2 cellular contexts compared by ENCODE assay signal in the genomic region with DNA sequence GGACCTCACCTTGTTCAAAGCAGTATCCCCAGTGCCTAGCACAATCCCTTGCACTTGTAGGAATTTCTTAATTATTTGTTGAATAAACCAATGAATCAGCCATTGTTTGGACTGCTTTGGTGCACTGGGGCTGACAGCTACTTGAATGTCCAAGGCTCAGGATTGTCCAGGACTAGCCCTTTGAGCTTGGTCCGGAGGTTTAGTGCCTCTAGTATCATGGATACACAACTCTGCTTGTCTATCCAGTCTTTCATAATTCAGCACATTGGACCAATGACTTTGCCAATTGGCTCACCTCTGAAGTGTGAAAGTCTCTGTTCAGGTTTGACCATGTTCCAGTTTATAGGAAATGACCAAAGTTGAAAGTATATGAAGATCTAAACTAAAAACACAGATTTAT.
TF ChIP-seq lines count a peak whose summit lies in the region.

No MANE protein-coding gene starts in this region.

TF ChIP-seq in HepG2, 621 proteins besides CTCF, POLR2A, EP300 and RAD21:
- peak; percentile 52; the same call in 1 of the 2 replicates for TF ChIP-seq NCOR1 (IDR thresholded peaks at IDR 0.05; ENCODE audit: borderline replicate concordance, low read length)
- TF ChIP-seq HNF4A (CRISPR knock-in tag; IDR thresholded peaks at IDR 0.05) = peak; percentile 12; the same call in 1 of the 2 replicates

TF ChIP-seq in liver, 16 proteins besides CTCF, POLR2A, EP300 and RAD21:
- TF ChIP-seq, protein P1, sequence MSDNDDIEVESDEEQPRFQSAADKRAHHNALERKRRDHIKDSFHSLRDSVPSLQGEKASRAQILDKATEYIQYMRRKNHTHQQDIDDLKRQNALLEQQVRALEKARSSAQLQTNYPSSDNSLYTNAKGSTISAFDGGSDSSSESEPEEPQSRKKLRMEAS (IDR thresholded peaks at IDR 0.05) = peak; percentile 53
- TF ChIP-seq RXRA (IDR thresholded peaks at IDR 0.05) = peak in 1 of 2 donors; percentile 72
- peak in 1 of 2 donors; percentile 16 for TF ChIP-seq GABPA (IDR thresholded peaks at IDR 0.05 in 1 of 2, conservative IDR thresholded peaks at IDR 0.05 in 1 of 2)
- TF ChIP-seq HNF4A (conservative IDR thresholded peaks at IDR 0.05) = peak; percentile 86 to 89
- TF ChIP-seq JUND (IDR thresholded peaks at IDR 0.05) = peak in 1 of 2 donors; percentile 31
- TF ChIP-seq HNF4G (IDR thresholded peaks at IDR 0.05) = peak; percentile 47
